Comparison of ENCODE assay signal across 18 cellular contexts in genomic region chr6:75393806-75394205, GRCh38.
DNase-seq lines count a peak whose midpoint lies in the region; ATAC-seq, FAIRE-seq and TF ChIP-seq lines count a peak whose summit lies in the region.
"Had no signal": no experiment of that assay in that cellular context is flagged by ENCODE, and none has a peak within 500 bp of the region (broad histone marks: within the 10 kb centered on the region; RNA-seq: fewer than 3 reads in every experiment).

No MANE protein-coding gene starts in this region.

- CTCF ChIA-PET in AG04450 (lab: Charles Lee) (interaction anchor here (1.4 to 1.6 kb wide), 2 partner anchors 19 to 127 kb away, joined by 3 to 4 read pairs; no protein-coding TSS in a partner anchor), H1 (lab: Charles Lee; ENCODE audit: partially characterized antibody) (interaction anchor here (0.9 to 2.2 kb wide), 3 partner anchors 23 to 122 kb away, joined by 3 to 9 read pairs (median 6); no protein-coding TSS in a partner anchor)

- peak; percentile 19; the same call in 1 of the 2 replicates for TF ChIP-seq CTCF in AG04450 (IDR thresholded peaks at IDR 0.05; ENCODE audit: low read depth, low read length)
- no peak for TF ChIP-seq CTCF in H1 (IDR thresholded peaks at IDR 0.05; ENCODE audit: control extremely low read depth in 1 of 3, insufficient read depth in 1 of 3, low read depth in 1 of 3, low read length in 3 of 3)
- TF ChIP-seq CTCF in GM10266 (IDR thresholded peaks at IDR 0.05; ENCODE audit: control insufficient read depth, insufficient read depth, low read depth, missing control alignments), result no peak

- no peak overlapping the region for H3K9ac ChIP-seq in H1 (replicated peaks in 1 of 4; ENCODE audit: extremely low read depth in 1 of 4, low read depth in 3 of 4, low read length in 3 of 4)

- H3K79me1 ChIP-seq in H1 (ENCODE audit: low read depth, low read length), result no peaks in the 10 kb centered on the region

- H4K5ac ChIP-seq in H1 (ENCODE audit: insufficient read length, low read depth, low read length), result no peak overlapping the region

- no peaks in the 10 kb centered on the region for H3K4me1 ChIP-seq in H1 (replicated peaks in 1 of 4; ENCODE audit: control insufficient read depth in 3 of 4, insufficient read depth in 4 of 4, low read length in 3 of 4)

- POLR2A ChIA-PET in AG04450 (lab: Yijun Ruan, JAX) (no interaction called here), H1 (lab: Charles Lee; ENCODE audit: partially characterized antibody) (no interaction called here)

- H3K27ac ChIP-seq in AG04450 (ENCODE audit: low read depth, low read length) (no peak overlapping the region), H1 (ENCODE audit: low read depth, low read length) (no peak overlapping the region)
- H3K27ac ChIP-seq: HL-60 had no signal

- H2AFZ ChIP-seq in H1 (ENCODE audit: low read length), result peak overlapping the region; percentile 75; the same call in 1 of the 2 replicates

- no peak overlapping the region for H2BK120ac ChIP-seq in H1 (replicated peaks; ENCODE audit: low read depth, low read length)

- no peak overlapping the region for H3K4me2 ChIP-seq in H1 (ENCODE audit: insufficient read depth in 1 of 2, low read depth in 2 of 2, low read length in 2 of 2)

- H3K14ac ChIP-seq in H1 (ENCODE audit: insufficient read length), result no peak overlapping the region

- FAIRE-seq in H1 (lab: Jason Lieb, UNC), result no peak
- FAIRE-seq: D721Med, GM12892 had no signal

- no peak overlapping the region for H3K4ac ChIP-seq in H1 (replicated peaks; ENCODE audit: insufficient read length, low read depth, low read length)

- H3K9me3 ChIP-seq in AG04450 (ENCODE audit: control insufficient read depth, insufficient read depth, low read length) (no peaks in the 10 kb centered on the region), H1 (ENCODE audit: insufficient read depth in 2 of 2, low read depth in 1 of 2, low read length in 1 of 2) (peaks cover 3 to 4% of the 10 kb centered on the region in 2 experiments; a peak in 1 of 4 replicates)

- no peak for TF ChIP-seq POLR2A in H1 (IDR thresholded peaks at IDR 0.05; ENCODE audit: control extremely low read depth in 1 of 2, low read depth in 2 of 2, low read length in 2 of 2)

- no peak overlapping the region for H4K8ac ChIP-seq in H1 (ENCODE audit: extremely low read depth, insufficient read depth, low read length)

- no peak overlapping the region for H3K23ac ChIP-seq in H1 (ENCODE audit: insufficient read length)

- no peak overlapping the region for H2BK12ac ChIP-seq in H1 (ENCODE audit: low read depth, low read length)

- no peak for TF ChIP-seq EP300 in H1 (IDR thresholded peaks at IDR 0.05; ENCODE audit: borderline replicate concordance in 1 of 2, low read depth in 2 of 2, low read length in 2 of 2)

- no peak overlapping the region for H2AK5ac ChIP-seq in H1 (ENCODE audit: low read depth, low read length)

- H3K27me3 ChIP-seq in AG04450 (ENCODE audit: control insufficient read depth, insufficient read depth, low read length) (no peaks in the 10 kb centered on the region), H1 (replicated peaks in 1 of 4; ENCODE audit: control insufficient read depth in 3 of 4, extremely low read depth in 1 of 4, insufficient read depth in 3 of 4, low read length in 3 of 4) (no peaks in the 10 kb centered on the region)

- no peak overlapping the region for H2BK5ac ChIP-seq in H1 (ENCODE audit: low read depth, low read length)

- no peak overlapping the region for H3K4me3 ChIP-seq in AG04450 (ENCODE audit: low read depth, low read length)
- no peak overlapping the region for H3K4me3 ChIP-seq in H1 (ENCODE audit: extremely low read depth in 1 of 4, insufficient read depth in 2 of 4, low read depth in 3 of 4, low read length in 4 of 4)

- no peak for ATAC-seq in HG03520 (IDR thresholded peaks at IDR 0.05; ENCODE audit: unreplicated experiment)
- ATAC-seq: HCT116 had no signal

- H2BK15ac ChIP-seq in H1 (ENCODE audit: low read length), result no peak overlapping the region

- no peaks in the 10 kb centered on the region for H3K23me2 ChIP-seq in H1 (ENCODE audit: low read depth, low read length)

- DNase-seq in AG04450 (ENCODE audit: low read depth, low spot score), result no peak
- peak; percentile 16 to 52 for DNase-seq in Kasumi-1 (lab: John Stamatoyannopoulos, UW)
- DNase-seq in H1 (ENCODE audit: low read depth in 1 of 2, low spot score in 2 of 2), result no peak
- DNase-seq in islet precursor cell, result peak; percentile 58
- DNase-seq in AML-193 (lab: John Stamatoyannopoulos, UW), result no peak
- DNase-seq in GM10266 (ENCODE audit: extremely low spot score), result no peak
- DNase-seq: 8988T; C1 segment of cervical spinal cord; CD4-positive, alpha-beta T cell; DMS153; DMS79 treated with DMSO at 0.1 percent for 48 hours; EL; GOT3 had no signal

- TF ChIP-seq RAD21 in H1 (IDR thresholded peaks at IDR 0.05 in 1 of 2, conservative IDR thresholded peaks at IDR 0.05 in 1 of 2; ENCODE audit: low read depth in 2 of 2, low read length in 2 of 2), result no peak

- H3K56ac ChIP-seq in H1 (replicated peaks; ENCODE audit: insufficient read length, low read depth, low read length), result no peak overlapping the region

- H2BK20ac ChIP-seq in H1 (ENCODE audit: low read length), result no peak overlapping the region

- H3K18ac ChIP-seq in H1 (ENCODE audit: extremely low read depth, low read length), result no peak overlapping the region

- H3K36me3 ChIP-seq in H1 (ENCODE audit: control insufficient read depth in 2 of 4, insufficient read depth in 4 of 4, low read length in 3 of 4), result no peaks in the 10 kb centered on the region; a peak in 1 of 8 replicates

- no peak overlapping the region for H4K91ac ChIP-seq in H1 (replicated peaks; ENCODE audit: insufficient read length, low read length)

- no peaks in the 10 kb centered on the region for H4K20me1 ChIP-seq in H1 (replicated peaks in 1 of 2; ENCODE audit: control insufficient read depth in 1 of 2, insufficient read depth in 2 of 2, low read length in 2 of 2)

- no peaks in the 10 kb centered on the region for H3K79me2 ChIP-seq in H1 (ENCODE audit: control insufficient read depth in 1 of 2, insufficient read depth in 2 of 2, low read length in 2 of 2)

TF ChIP-seq in H1, 55 proteins besides CTCF, POLR2A, EP300 and RAD21:
- no peak for TF ChIP-seq KDM5A (IDR thresholded peaks at IDR 0.05; ENCODE audit: low read length)
- TF ChIP-seq EZH2 (IDR thresholded peaks at IDR 0.05; ENCODE audit: low read depth, low read length, severe bottlenecking), result no peak
- TF ChIP-seq POU5F1 (IDR thresholded peaks at IDR 0.05; ENCODE audit: low read depth, low read length), result no peak
- no peak for TF ChIP-seq BCL11A (IDR thresholded peaks at IDR 0.05; ENCODE audit: low read depth in 2 of 2, low read length in 2 of 2)
- no peak for TF ChIP-seq SUZ12 (IDR thresholded peaks at IDR 0.05; ENCODE audit: low read length)
- TF ChIP-seq CTBP2 (IDR thresholded peaks at IDR 0.05; ENCODE audit: borderline replicate concordance, insufficient read depth, insufficient read length, low read length), result no peak
- no peak for TF ChIP-seq EGR1 (IDR thresholded peaks at IDR 0.05; ENCODE audit: borderline replicate concordance, low read depth, low read length)
- TF ChIP-seq TEAD4 (IDR thresholded peaks at IDR 0.05; ENCODE audit: low read depth, low read length), result no peak
- no peak for TF ChIP-seq ZNF274 (IDR thresholded peaks at IDR 0.05; ENCODE audit: borderline replicate concordance, extremely low read depth, low read length)
- no peak for TF ChIP-seq POLR2AphosphoS5 (IDR thresholded peaks at IDR 0.05; ENCODE audit: low read depth, low read length)
- no peak for TF ChIP-seq SAP30 (IDR thresholded peaks at IDR 0.05; ENCODE audit: insufficient read depth, insufficient replicate concordance, low read length)
- TF ChIP-seq BACH1 (IDR thresholded peaks at IDR 0.05; ENCODE audit: low read length), result no peak
- no peak for TF ChIP-seq YY1 (IDR thresholded peaks at IDR 0.05; ENCODE audit: low read depth, low read length)
- no peak for TF ChIP-seq SP4 (IDR thresholded peaks at IDR 0.05; ENCODE audit: low read length)
- no peak for TF ChIP-seq JUN (IDR thresholded peaks at IDR 0.05; ENCODE audit: low read depth, low read length)
- TF ChIP-seq ATF2 (IDR thresholded peaks at IDR 0.05; ENCODE audit: low read length), result no peak
- TF ChIP-seq RFX5 (IDR thresholded peaks at IDR 0.05; ENCODE audit: borderline replicate concordance, low read depth, low read length), result no peak
- TF ChIP-seq RNF2 (IDR thresholded peaks at IDR 0.05; ENCODE audit: borderline replicate concordance, low read depth, low read length, missing control alignments, poor library complexity, severe bottlenecking), result no peak
- no peak for TF ChIP-seq KDM4A (IDR thresholded peaks at IDR 0.05; ENCODE audit: low read depth, low read length, severe bottlenecking)
- no peak for TF ChIP-seq CHD2 (IDR thresholded peaks at IDR 0.05; ENCODE audit: low read length)

Comparison
In these comparisons a context has a peak if more than half of its experiments do, and no peak if none do; other contexts are left out.
1. DNase-seq: peak in Kasumi-1 (2 of 2) and islet precursor cell (single experiment); none in AG04450 (single experiment), H1 (0 of 2), AML-193 (0 of 2) and GM10266 (single experiment).